Comparison of ENCODE assay signal across 8 cellular contexts in genomic region chr3:142888099-142888483, GRCh38. TPM values are rescaled to one million over a fixed set of nuclear protein-coding genes. Genes with fewer than 3 reads are reported as not detected.
DNase-seq lines count a peak whose midpoint lies in the region; ATAC-seq and TF ChIP-seq lines count a peak whose summit lies in the region.

No MANE protein-coding gene starts in this region.

- no peak for TF ChIP-seq CTCF in esophagus squamous epithelium (IDR thresholded peaks at IDR 0.05)

- no peaks in the 10 kb centered on the region for H3K9me3 ChIP-seq in CD8-positive, alpha-beta memory T cell (ENCODE audit: low read length)
- H3K9me3 ChIP-seq in HUES48 (ENCODE audit: control insufficient read depth, insufficient read depth, low read length), result no peaks in the 10 kb centered on the region
- H3K9me3 ChIP-seq in esophagus squamous epithelium, result no peaks in the 10 kb centered on the region

- DNase-seq in CD8-positive, alpha-beta memory T cell, result no peak
- DNase-seq in SK-N-DZ (ENCODE audit: low spot score) (peak; percentile 29), esophagus squamous epithelium (lab: John Stamatoyannopoulos, UW) (no peak), KG1 (lab: John Stamatoyannopoulos, UW) (no peak)
- DNase-seq in natural killer cell treated with Interleukin-12 subunit alpha and Interleukin-12 subunit beta and Interleukin-15 and Interleukin-18, amount 100 ng/mL, for 72 hours (ENCODE audit: low spot score), result no peak

- POLR2A ChIA-PET in CD8-positive, alpha-beta memory T cell (lab: Charles Lee), result no interaction called here

- H3K36me3 ChIP-seq in CD8-positive, alpha-beta memory T cell (ENCODE audit: insufficient read depth, low read length), result no peaks in the 10 kb centered on the region
- H3K36me3 ChIP-seq in HUES48 (ENCODE audit: control insufficient read depth, insufficient read depth, low read length), result no peaks in the 10 kb centered on the region
- H3K36me3 ChIP-seq in esophagus squamous epithelium, result no peaks in the 10 kb centered on the region

- intact Hi-C loops in esophagus squamous epithelium (cut with DNase I), result no loop called here

- WGBS in esophagus squamous epithelium, 2 donors, result 4 to 11% methylated on average over 12 to 13 of the region's 14 CpGs

- TF ChIP-seq POLR2A in esophagus squamous epithelium (IDR thresholded peaks at IDR 0.05), result no peak

- peak overlapping the region in 6 of 7 donors; percentile 34 to 55 (median 47) for H3K4me3 Mint-ChIP-seq in CD8-positive, alpha-beta memory T cell
- peak overlapping the region; percentile 66 for H3K4me3 Mint-ChIP-seq in natural killer cell treated with Interleukin-12 subunit alpha and Interleukin-12 subunit beta and Interleukin-15 and Interleukin-18, amount 100 ng/mL, for 72 hours

- H3K27ac ChIP-seq in CD8-positive, alpha-beta memory T cell (ENCODE audit: low read depth, low read length), result no peak overlapping the region
- H3K27ac ChIP-seq in HUES48 (ENCODE audit: low read depth, low read length), result peak overlapping the region; percentile 41
- H3K27ac ChIP-seq in esophagus squamous epithelium, result peak overlapping the region in 3 of 4 donors; percentile 27 to 34 (median 32)

- no peaks in the 10 kb centered on the region for H3K9me3 Mint-ChIP-seq in CD8-positive, alpha-beta memory T cell
- H3K9me3 Mint-ChIP-seq in natural killer cell treated with Interleukin-12 subunit alpha and Interleukin-12 subunit beta and Interleukin-15 and Interleukin-18, amount 100 ng/mL, for 72 hours, result no peaks in the 10 kb centered on the region

- no peak overlapping the region for H3K27ac Mint-ChIP-seq in CD8-positive, alpha-beta memory T cell
- H3K27ac Mint-ChIP-seq in natural killer cell treated with Interleukin-12 subunit alpha and Interleukin-12 subunit beta and Interleukin-15 and Interleukin-18, amount 100 ng/mL, for 72 hours, result no peak overlapping the region

- no peaks in the 10 kb centered on the region for H3K36me3 Mint-ChIP-seq in CD8-positive, alpha-beta memory T cell
- H3K36me3 Mint-ChIP-seq in natural killer cell treated with Interleukin-12 subunit alpha and Interleukin-12 subunit beta and Interleukin-15 and Interleukin-18, amount 100 ng/mL, for 72 hours, result no peaks in the 10 kb centered on the region

- peak overlapping the region; percentile 72 for H3K9ac ChIP-seq in HUES48 (ENCODE audit: low read depth, low read length)

- H3K4me3 ChIP-seq in CD8-positive, alpha-beta memory T cell (ENCODE audit: low read length), result no peak overlapping the region
- peak overlapping the region; percentile 66 for H3K4me3 ChIP-seq in HUES48 (ENCODE audit: low read depth, low read length)
- peak overlapping the region; percentile 36 to 68 (median 55) for H3K4me3 ChIP-seq in esophagus squamous epithelium

- H3K4me1 ChIP-seq in CD8-positive, alpha-beta memory T cell (ENCODE audit: insufficient read depth, low read length), result no peaks in the 10 kb centered on the region
- H3K4me1 ChIP-seq in HUES48 (ENCODE audit: control insufficient read depth, insufficient read depth, low read length) (peaks cover 9% of the 10 kb centered on the region; the same call in 1 of the 2 replicates), esophagus squamous epithelium (peaks cover 5 to 24% (median 10%) of the 10 kb centered on the region in 3 donors)

- H3K27me3 ChIP-seq in CD8-positive, alpha-beta memory T cell (ENCODE audit: insufficient read depth, low read length, poor library complexity, severe bottlenecking), result peaks cover 14% of the 10 kb centered on the region
- peaks cover 17% of the 10 kb centered on the region for H3K27me3 ChIP-seq in HUES48 (ENCODE audit: control insufficient read depth, insufficient read depth, low read length)
- peaks cover 0 to 55% (median 0%) of the 10 kb centered on the region in 4 donors for H3K27me3 ChIP-seq in esophagus squamous epithelium

- peaks cover 31 to 70% of the 10 kb centered on the region in 2 donors for H3K27me3 Mint-ChIP-seq in CD8-positive, alpha-beta memory T cell
- H3K27me3 Mint-ChIP-seq in natural killer cell treated with Interleukin-12 subunit alpha and Interleukin-12 subunit beta and Interleukin-15 and Interleukin-18, amount 100 ng/mL, for 72 hours, result peaks cover 34 to 47% of the 10 kb centered on the region in 2 donors

- ATAC-seq in natural killer cell treated with Interleukin-12 subunit alpha and Interleukin-12 subunit beta and Interleukin-15 and Interleukin-18, amount 100 ng/mL, for 72 hours, result peak in 1 of 2 donors; percentile 4
- ATAC-seq in GM21786 (IDR thresholded peaks at IDR 0.05; ENCODE audit: unreplicated experiment), result no peak
- ATAC-seq in GM21723 (IDR thresholded peaks at IDR 0.05; ENCODE audit: unreplicated experiment), result no peak

- CTCF ChIA-PET in CD8-positive, alpha-beta memory T cell (lab: Charles Lee), result no interaction called here

- peaks cover 7 to 12% (median 11%) of the 10 kb centered on the region in 3 donors for H3K4me1 Mint-ChIP-seq in CD8-positive, alpha-beta memory T cell
- H3K4me1 Mint-ChIP-seq in natural killer cell treated with Interleukin-12 subunit alpha and Interleukin-12 subunit beta and Interleukin-15 and Interleukin-18, amount 100 ng/mL, for 72 hours (ENCODE audit: low read depth in 2 of 2), result peaks cover 0 to 10% of the 10 kb centered on the region in 2 donors

RNA-seq across cellular contexts. Expression of gene PCOLCE2, which starts 0.8 kb away (rescaled TPM):
- total RNA-seq in CD8-positive, alpha-beta memory T cell, result not detected
- not detected for polyA plus RNA-seq in CD8-positive, alpha-beta memory T cell
- 0.39 and 0.71 TPM in 2 replicates for polyA plus RNA-seq in SK-N-DZ (2014; cell fraction: cytosol; rRNA removed)
- 1.5 and 3.6 TPM in 2 replicates for polyA plus RNA-seq in SK-N-DZ (2014; cell fraction: nucleus; rRNA removed)
- 10 to 100 TPM in 2 of 4 donors, 1 to 10 TPM in 1, under 1 TPM in 1; 0.38 to 19.1 (median 6.4) TPM for total RNA-seq in esophagus squamous epithelium
- total RNA-seq in natural killer cell treated with Interleukin-12 subunit alpha and Interleukin-12 subunit beta and Interleukin-15 and Interleukin-18, amount 100 ng/mL, for 72 hours, result not detected
